In the genomic region with DNA sequence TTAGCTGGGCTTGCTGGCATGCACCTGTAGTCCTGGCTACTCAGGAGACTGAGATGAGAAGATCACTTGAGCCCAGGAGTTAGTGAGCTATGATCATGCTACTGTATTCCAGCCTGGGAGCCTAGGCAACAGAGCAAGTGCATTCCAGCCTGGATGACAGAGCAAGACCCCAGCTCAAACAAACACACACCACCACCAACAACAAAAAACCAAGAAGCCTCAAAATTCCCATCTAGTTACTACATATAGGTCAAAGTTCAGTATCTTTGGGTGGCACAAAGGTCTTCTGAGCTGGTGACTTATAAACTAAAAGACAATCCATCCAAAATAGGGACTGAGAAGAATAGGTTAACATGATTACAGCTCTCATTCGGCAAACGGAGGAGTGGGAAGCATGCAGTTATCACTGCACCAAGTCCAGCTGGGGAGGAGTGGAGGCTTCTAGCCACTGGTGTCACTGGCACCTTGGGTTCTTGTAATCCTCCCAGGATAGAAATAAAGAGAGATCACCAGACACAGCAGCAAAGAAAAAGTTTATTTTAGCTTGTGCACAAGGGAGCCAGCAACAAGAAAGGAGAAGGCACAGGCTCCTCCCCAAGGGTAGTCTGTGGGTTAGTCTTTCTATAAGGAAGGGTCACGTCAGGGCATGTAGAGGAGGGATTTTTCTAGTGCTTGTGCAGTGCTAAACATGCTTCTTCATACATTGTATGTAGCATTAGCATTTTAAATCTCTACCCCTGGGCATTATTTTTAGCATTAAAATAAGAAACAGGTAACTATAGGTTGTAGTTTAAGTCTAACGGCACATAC, we compare ENCODE assay signal across 1 cellular context.
A peak's percentile ranks its signal among the peaks of the same experiment; 100 is the strongest.
TF ChIP-seq lines count a peak whose summit lies in the region.

No MANE protein-coding gene starts in this region.

TF ChIP-seq in HepG2, 621 proteins besides CTCF, POLR2A, EP300 and RAD21:
- peak; percentile 72 for TF ChIP-seq HNF4A (CRISPR knock-in tag; IDR thresholded peaks at IDR 0.05)
- 0 out of 2 replicates have a peak, but pooled peaks have one; percentile 38 for TF ChIP-seq DMAP1 (CRISPR knock-in tag; IDR thresholded peaks at IDR 0.05)
- peak; percentile 23; the same call in 1 of the 2 replicates for TF ChIP-seq PPARG (CRISPR knock-in tag; conservative IDR thresholded peaks at IDR 0.05)
- peak; percentile 75 for TF ChIP-seq ZNF263 (CRISPR knock-in tag; IDR thresholded peaks at IDR 0.05)
- peak; percentile 69 for TF ChIP-seq RFX1 (IDR thresholded peaks at IDR 0.05)
- TF ChIP-seq, protein P1, sequence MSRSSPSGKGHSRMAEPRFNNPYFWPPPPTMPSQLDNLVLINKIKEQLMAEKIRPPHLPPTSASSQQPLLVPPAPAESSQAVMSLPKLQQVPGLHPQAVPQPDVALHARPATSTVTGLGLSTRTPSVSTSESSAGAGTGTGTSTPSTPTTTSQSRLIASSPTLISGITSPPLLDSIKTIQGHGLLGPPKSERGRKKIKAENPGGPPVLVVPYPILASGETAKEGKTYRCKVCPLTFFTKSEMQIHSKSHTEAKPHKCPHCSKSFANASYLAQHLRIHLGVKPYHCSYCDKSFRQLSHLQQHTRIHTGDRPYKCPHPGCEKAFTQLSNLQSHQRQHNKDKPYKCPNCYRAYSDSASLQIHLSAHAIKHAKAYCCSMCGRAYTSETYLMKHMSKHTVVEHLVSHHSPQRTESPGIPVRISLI (CRISPR knock-in tag; IDR thresholded peaks at IDR 0.05; ENCODE audit: borderline replicate concordance) = 0 out of 2 replicates have a peak, but pooled peaks have one; percentile 25
- 0 out of 2 replicates have a peak, but pooled peaks have one; percentile 3 for TF ChIP-seq ZNF292 (CRISPR knock-in tag; IDR thresholded peaks at IDR 0.05; ENCODE audit: borderline replicate concordance, low read depth)
- TF ChIP-seq TEAD3 (CRISPR knock-in tag; optimal IDR thresholded peaks at IDR 0.05; ENCODE audit: borderline replicate concordance) = peak; percentile 91
- TF ChIP-seq, protein P2, sequence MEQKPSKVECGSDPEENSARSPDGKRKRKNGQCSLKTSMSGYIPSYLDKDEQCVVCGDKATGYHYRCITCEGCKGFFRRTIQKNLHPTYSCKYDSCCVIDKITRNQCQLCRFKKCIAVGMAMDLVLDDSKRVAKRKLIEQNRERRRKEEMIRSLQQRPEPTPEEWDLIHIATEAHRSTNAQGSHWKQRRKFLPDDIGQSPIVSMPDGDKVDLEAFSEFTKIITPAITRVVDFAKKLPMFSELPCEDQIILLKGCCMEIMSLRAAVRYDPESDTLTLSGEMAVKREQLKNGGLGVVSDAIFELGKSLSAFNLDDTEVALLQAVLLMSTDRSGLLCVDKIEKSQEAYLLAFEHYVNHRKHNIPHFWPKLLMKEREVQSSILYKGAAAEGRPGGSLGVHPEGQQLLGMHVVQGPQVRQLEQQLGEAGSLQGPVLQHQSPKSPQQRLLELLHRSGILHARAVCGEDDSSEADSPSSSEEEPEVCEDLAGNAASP (CRISPR knock-in tag; IDR thresholded peaks at IDR 0.05; ENCODE audit: borderline replicate concordance) = peak; percentile 52; the same call in 1 of the 2 replicates
- TF ChIP-seq ZBTB7B (CRISPR knock-in tag; IDR thresholded peaks at IDR 0.05) = 0 out of 2 replicates have a peak, but pooled peaks have one; percentile 37
- no peak for TF ChIP-seq SMYD3 (CRISPR knock-in tag; IDR thresholded peaks at IDR 0.05)
- no peak for TF ChIP-seq CREB1 (IDR thresholded peaks at IDR 0.05)
- TF ChIP-seq CREB1 (CRISPR knock-in tag; IDR thresholded peaks at IDR 0.05) = peak; percentile 38; the same call in 1 of the 2 replicates
- TF ChIP-seq GFI1 (CRISPR knock-in tag; IDR thresholded peaks at IDR 0.05; ENCODE audit: borderline replicate concordance) = 0 out of 2 replicates have a peak, but pooled peaks have one; percentile 46
- TF ChIP-seq HOXA9 (CRISPR knock-in tag; IDR thresholded peaks at IDR 0.05; ENCODE audit: borderline replicate concordance) = no peak
- 0 out of 2 replicates have a peak, but pooled peaks have one; percentile 39 for TF ChIP-seq ZNF501 (CRISPR knock-in tag; IDR thresholded peaks at IDR 0.05)
- no peak for TF ChIP-seq SOX6 (IDR thresholded peaks at IDR 0.05)
- peak; percentile 52 for TF ChIP-seq SOX6 (CRISPR knock-in tag; IDR thresholded peaks at IDR 0.05)
- TF ChIP-seq MXD4 (CRISPR knock-in tag; IDR thresholded peaks at IDR 0.05) = no peak
- no peak for TF ChIP-seq HHEX (CRISPR knock-in tag; IDR thresholded peaks at IDR 0.05)
- TF ChIP-seq HNF4G (IDR thresholded peaks at IDR 0.05; ENCODE audit: borderline replicate concordance, low read depth, low read length) = peak; percentile 62; the same call in 1 of the 2 replicates
- no peak for TF ChIP-seq HNF4G (CRISPR knock-in tag; IDR thresholded peaks at IDR 0.05; ENCODE audit: borderline replicate concordance, low read depth)
- no peak for TF ChIP-seq ATM (IDR thresholded peaks at IDR 0.05; ENCODE audit: borderline replicate concordance)
- TF ChIP-seq SOX13 (IDR thresholded peaks at IDR 0.05) = no peak
- peak in 1 of 2 experiments; percentile 38; a peak in 1 of 4 replicates for TF ChIP-seq SOX13 (CRISPR knock-in tag; conservative IDR thresholded peaks at IDR 0.05 in 1 of 2, IDR thresholded peaks at IDR 0.05 in 1 of 2)
- TF ChIP-seq, protein P3, sequence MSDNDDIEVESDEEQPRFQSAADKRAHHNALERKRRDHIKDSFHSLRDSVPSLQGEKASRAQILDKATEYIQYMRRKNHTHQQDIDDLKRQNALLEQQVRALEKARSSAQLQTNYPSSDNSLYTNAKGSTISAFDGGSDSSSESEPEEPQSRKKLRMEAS (IDR thresholded peaks at IDR 0.05) = peak; percentile 16; the same call in 1 of the 2 replicates
- peak; percentile 32; the same call in 1 of the 2 replicates for TF ChIP-seq RFX3 (CRISPR knock-in tag; IDR thresholded peaks at IDR 0.05)
- peak; percentile 33; the same call in 1 of the 2 replicates for TF ChIP-seq NR2F6 (IDR thresholded peaks at IDR 0.05)
- no peak for TF ChIP-seq NR2F6 (CRISPR knock-in tag; IDR thresholded peaks at IDR 0.05)
- TF ChIP-seq ASH2L (IDR thresholded peaks at IDR 0.05; ENCODE audit: insufficient read length, low read depth, low read length) = peak; percentile 26
- 0 out of 2 replicates have a peak, but pooled peaks have one; percentile 8 for TF ChIP-seq RXRB (CRISPR knock-in tag; IDR thresholded peaks at IDR 0.05; ENCODE audit: borderline replicate concordance)
- no peak; a peak in 1 of 4 replicates for TF ChIP-seq NR2F1 (CRISPR knock-in tag; IDR thresholded peaks at IDR 0.05)
- TF ChIP-seq, protein P4, sequence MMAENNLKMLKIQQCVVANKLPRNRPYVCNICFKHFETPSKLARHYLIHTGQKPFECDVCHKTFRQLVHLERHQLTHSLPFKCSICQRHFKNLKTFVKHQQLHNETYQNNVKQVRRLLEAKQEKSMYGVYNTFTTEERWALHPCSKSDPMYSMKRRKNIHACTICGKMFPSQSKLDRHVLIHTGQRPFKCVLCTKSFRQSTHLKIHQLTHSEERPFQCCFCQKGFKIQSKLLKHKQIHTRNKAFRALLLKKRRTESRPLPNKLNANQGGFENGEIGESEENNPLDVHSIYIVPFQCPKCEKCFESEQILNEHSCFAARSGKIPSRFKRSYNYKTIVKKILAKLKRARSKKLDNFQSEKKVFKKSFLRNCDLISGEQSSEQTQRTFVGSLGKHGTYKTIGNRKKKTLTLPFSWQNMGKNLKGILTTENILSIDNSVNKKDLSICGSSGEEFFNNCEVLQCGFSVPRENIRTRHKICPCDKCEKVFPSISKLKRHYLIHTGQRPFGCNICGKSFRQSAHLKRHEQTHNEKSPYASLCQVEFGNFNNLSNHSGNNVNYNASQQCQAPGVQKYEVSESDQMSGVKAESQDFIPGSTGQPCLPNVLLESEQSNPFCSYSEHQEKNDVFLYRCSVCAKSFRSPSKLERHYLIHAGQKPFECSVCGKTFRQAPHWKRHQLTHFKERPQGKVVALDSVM (CRISPR knock-in tag; IDR thresholded peaks at IDR 0.05) = no peak
- TF ChIP-seq, protein P5, sequence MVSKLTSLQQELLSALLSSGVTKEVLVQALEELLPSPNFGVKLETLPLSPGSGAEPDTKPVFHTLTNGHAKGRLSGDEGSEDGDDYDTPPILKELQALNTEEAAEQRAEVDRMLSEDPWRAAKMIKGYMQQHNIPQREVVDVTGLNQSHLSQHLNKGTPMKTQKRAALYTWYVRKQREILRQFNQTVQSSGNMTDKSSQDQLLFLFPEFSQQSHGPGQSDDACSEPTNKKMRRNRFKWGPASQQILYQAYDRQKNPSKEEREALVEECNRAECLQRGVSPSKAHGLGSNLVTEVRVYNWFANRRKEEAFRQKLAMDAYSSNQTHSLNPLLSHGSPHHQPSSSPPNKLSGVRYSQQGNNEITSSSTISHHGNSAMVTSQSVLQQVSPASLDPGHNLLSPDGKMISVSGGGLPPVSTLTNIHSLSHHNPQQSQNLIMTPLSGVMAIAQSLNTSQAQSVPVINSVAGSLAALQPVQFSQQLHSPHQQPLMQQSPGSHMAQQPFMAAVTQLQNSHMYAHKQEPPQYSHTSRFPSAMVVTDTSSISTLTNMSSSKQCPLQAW (CRISPR knock-in tag; IDR thresholded peaks at IDR 0.05) = 0 out of 2 replicates have a peak, but pooled peaks have one; percentile 28
- no peak for TF ChIP-seq ZFP90 (CRISPR knock-in tag; IDR thresholded peaks at IDR 0.05; ENCODE audit: borderline replicate concordance)
- no peak for TF ChIP-seq PHF21A (CRISPR knock-in tag; IDR thresholded peaks at IDR 0.05)
- TF ChIP-seq, protein P6, sequence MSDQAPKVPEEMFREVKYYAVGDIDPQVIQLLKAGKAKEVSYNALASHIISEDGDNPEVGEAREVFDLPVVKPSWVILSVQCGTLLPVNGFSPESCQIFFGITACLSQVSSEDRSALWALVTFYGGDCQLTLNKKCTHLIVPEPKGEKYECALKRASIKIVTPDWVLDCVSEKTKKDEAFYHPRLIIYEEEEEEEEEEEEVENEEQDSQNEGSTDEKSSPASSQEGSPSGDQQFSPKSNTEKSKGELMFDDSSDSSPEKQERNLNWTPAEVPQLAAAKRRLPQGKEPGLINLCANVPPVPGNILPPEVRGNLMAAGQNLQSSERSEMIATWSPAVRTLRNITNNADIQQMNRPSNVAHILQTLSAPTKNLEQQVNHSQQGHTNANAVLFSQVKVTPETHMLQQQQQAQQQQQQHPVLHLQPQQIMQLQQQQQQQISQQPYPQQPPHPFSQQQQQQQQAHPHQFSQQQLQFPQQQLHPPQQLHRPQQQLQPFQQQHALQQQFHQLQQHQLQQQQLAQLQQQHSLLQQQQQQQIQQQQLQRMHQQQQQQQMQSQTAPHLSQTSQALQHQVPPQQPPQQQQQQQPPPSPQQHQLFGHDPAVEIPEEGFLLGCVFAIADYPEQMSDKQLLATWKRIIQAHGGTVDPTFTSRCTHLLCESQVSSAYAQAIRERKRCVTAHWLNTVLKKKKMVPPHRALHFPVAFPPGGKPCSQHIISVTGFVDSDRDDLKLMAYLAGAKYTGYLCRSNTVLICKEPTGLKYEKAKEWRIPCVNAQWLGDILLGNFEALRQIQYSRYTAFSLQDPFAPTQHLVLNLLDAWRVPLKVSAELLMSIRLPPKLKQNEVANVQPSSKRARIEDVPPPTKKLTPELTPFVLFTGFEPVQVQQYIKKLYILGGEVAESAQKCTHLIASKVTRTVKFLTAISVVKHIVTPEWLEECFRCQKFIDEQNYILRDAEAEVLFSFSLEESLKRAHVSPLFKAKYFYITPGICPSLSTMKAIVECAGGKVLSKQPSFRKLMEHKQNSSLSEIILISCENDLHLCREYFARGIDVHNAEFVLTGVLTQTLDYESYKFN (CRISPR knock-in tag; conservative IDR thresholded peaks at IDR 0.05) = peak; percentile 70
- peak; percentile 68 for TF ChIP-seq NCOR1 (IDR thresholded peaks at IDR 0.05; ENCODE audit: borderline replicate concordance, low read length)
- no peak for TF ChIP-seq NFKB2 (CRISPR knock-in tag; IDR thresholded peaks at IDR 0.05; ENCODE audit: borderline replicate concordance)
- 0 out of 2 replicates have a peak, but pooled peaks have one; percentile 15 for TF ChIP-seq SPEN (CRISPR knock-in tag; IDR thresholded peaks at IDR 0.05; ENCODE audit: low read depth)
- TF ChIP-seq ZSCAN22 (CRISPR knock-in tag; IDR thresholded peaks at IDR 0.05) = no peak
- TF ChIP-seq TARDBP (CRISPR knock-in tag; IDR thresholded peaks at IDR 0.05) = peak; percentile 18; the same call in 1 of the 2 replicates
